In genomic region chr1:157490337-157491165, GRCh38 we compare ENCODE assay signal across 8 cellular contexts.
DNase-seq lines count a peak whose midpoint lies in the region; ATAC-seq and TF ChIP-seq lines count a peak whose summit lies in the region.

No MANE protein-coding gene starts in this region.

- no peaks in the 10 kb centered on the region for H3K27me3 ChIP-seq in SJCRH30
- no peaks in the 10 kb centered on the region for H3K27me3 ChIP-seq in iPS DF 6.9 (ENCODE audit: control insufficient read depth, insufficient read depth, low read length)
- H3K27me3 ChIP-seq in gastrocnemius medialis = no peaks in the 10 kb centered on the region

- H3K4me1 ChIP-seq in SJCRH30 = no peaks in the 10 kb centered on the region
- H3K4me1 ChIP-seq in iPS DF 6.9 (ENCODE audit: control insufficient read depth, insufficient read depth, low read length) = no peaks in the 10 kb centered on the region
- no peaks in the 10 kb centered on the region for H3K4me1 ChIP-seq in gastrocnemius medialis

- in situ Hi-C loops in gastrocnemius medialis (cut with MboI; ENCODE audit: low sequenced_read_pairs in 4 of 4) = loop anchor here (10.0 to 25.0 kb wide), 3 partner anchors 126 to 303 kb away; no protein-coding TSS in a partner anchor

- intact Hi-C loops in gastrocnemius medialis (cut with DNase I; ENCODE audit: low total_unique reads) = no loop called here

- ATAC-seq in gastrocnemius medialis = no peak

- H3K36me3 ChIP-seq in SJCRH30 = no peaks in the 10 kb centered on the region
- H3K36me3 ChIP-seq in iPS DF 6.9 (ENCODE audit: control insufficient read depth, insufficient read depth, low read length) = no peaks in the 10 kb centered on the region
- no peaks in the 10 kb centered on the region for H3K36me3 ChIP-seq in gastrocnemius medialis

- TF ChIP-seq CTCF in gastrocnemius medialis (IDR thresholded peaks at IDR 0.05 in 4 of 5, conservative IDR thresholded peaks at IDR 0.05 in 1 of 5) = peak in 1 of 5 experiments; percentile 27

- H3K4me3 ChIP-seq in SJCRH30 (no peak overlapping the region), iPS DF 6.9 (ENCODE audit: low read length) (no peak overlapping the region), gastrocnemius medialis (no peak overlapping the region)

- DNase-seq in GDM1 (lab: John Stamatoyannopoulos, UW) (peak; percentile 27), LoVo (ENCODE audit: low spot score) (peak; percentile 50), SJCRH30 (peak; percentile 53 to 64), amniotic epithelial cell (ENCODE audit: low read depth) (peak; percentile 45), iPS DF 6.9 (ENCODE audit: low read depth, low spot score) (peak; percentile 29), gastrocnemius medialis (no peak), NCI-H128 (lab: John Stamatoyannopoulos, UW; ENCODE audit: unreplicated experiment) (no peak)
- DNase-seq in stimulated activated CD4-positive, alpha-beta T cell treated with anti-CD3 and anti-CD28 coated beads, Interleukin-12 subunit alpha, Interleukin-12 subunit beta, amount 100 ng/mL, for 48 hours (ENCODE audit: low read depth in 2 of 3, low spot score in 1 of 3) = peak; percentile 30 to 76 (median 57)

- H3K27ac ChIP-seq in SJCRH30 = no peak overlapping the region
- no peak overlapping the region for H3K27ac ChIP-seq in iPS DF 6.9 (ENCODE audit: low read length)
- H3K27ac ChIP-seq in gastrocnemius medialis = no peak overlapping the region

- WGBS in iPS DF 6.9 (ENCODE audit: insufficient coverage, insufficient read length) = no CpG with 5 or more reads among the region's 18 CpGs

- H3K9me3 ChIP-seq in SJCRH30 (replicated peaks) = no peaks in the 10 kb centered on the region
- no peaks in the 10 kb centered on the region for H3K9me3 ChIP-seq in iPS DF 6.9 (ENCODE audit: control insufficient read depth, insufficient read depth, low read length)
- no peaks in the 10 kb centered on the region for H3K9me3 ChIP-seq in gastrocnemius medialis

- TF ChIP-seq POLR2A in gastrocnemius medialis (IDR thresholded peaks at IDR 0.05) = no peak

Comparison
In these comparisons a context has a peak if more than half of its experiments do, and no peak if none do; other contexts are left out.
1. DNase-seq: peak in GDM1 (single experiment), LoVo (single experiment), SJCRH30 (2 of 2), amniotic epithelial cell (single experiment), iPS DF 6.9 (single experiment) and stimulated activated CD4-positive, alpha-beta T cell treated with anti-CD3 and anti-CD28 coated beads, Interleukin-12 subunit alpha, Interleukin-12 subunit beta, amount 100 ng/mL, for 48 hours (3 of 3); none in gastrocnemius medialis (0 of 2) and NCI-H128 (single experiment).